Comparison of ENCODE assay signal across 2 cellular contexts in genomic region chr16:48833461-48833860, GRCh38.
TF ChIP-seq lines count a peak whose summit lies in the region.

No MANE protein-coding gene starts in this region.

TF ChIP-seq in K562, 482 proteins besides CTCF, POLR2A, EP300 and RAD21:
- TF ChIP-seq CREM (IDR thresholded peaks at IDR 0.05; ENCODE audit: low read depth) = 0 out of 2 replicates have a peak, but pooled peaks have one; percentile 6
- peak; percentile 21 for TF ChIP-seq RFX1 (IDR thresholded peaks at IDR 0.05)
- TF ChIP-seq NONO (IDR thresholded peaks at IDR 0.05; ENCODE audit: low read depth in 2 of 2, low read length in 1 of 2) = no peak

TF ChIP-seq in H1, 55 proteins besides CTCF, POLR2A, EP300 and RAD21 (continued from another document):
- TF ChIP-seq YY1 (IDR thresholded peaks at IDR 0.05; ENCODE audit: low read depth, low read length) = no peak
- no peak for TF ChIP-seq SAP30 (IDR thresholded peaks at IDR 0.05; ENCODE audit: insufficient read depth, insufficient replicate concordance, low read length)
- no peak for TF ChIP-seq ASH2L (IDR thresholded peaks at IDR 0.05; ENCODE audit: low read length)
- TF ChIP-seq MAX (IDR thresholded peaks at IDR 0.05) = no peak
- no peak for TF ChIP-seq SUZ12 (IDR thresholded peaks at IDR 0.05; ENCODE audit: low read length)
- no peak for TF ChIP-seq RFX5 (IDR thresholded peaks at IDR 0.05; ENCODE audit: borderline replicate concordance, low read depth, low read length)
- TF ChIP-seq RBBP5 (IDR thresholded peaks at IDR 0.05; ENCODE audit: borderline replicate concordance, low read depth, low read length) = no peak
- no peak for TF ChIP-seq RXRA (IDR thresholded peaks at IDR 0.05; ENCODE audit: insufficient read depth, low read depth, low read length)
- TF ChIP-seq TAF7 (optimal IDR thresholded peaks at IDR 0.05; ENCODE audit: borderline replicate concordance, low read depth, low read length) = no peak
- TF ChIP-seq POU5F1 (IDR thresholded peaks at IDR 0.05; ENCODE audit: low read depth, low read length) = no peak
- TF ChIP-seq ZNF274 (IDR thresholded peaks at IDR 0.05; ENCODE audit: borderline replicate concordance, extremely low read depth, low read length) = no peak
- TF ChIP-seq NRF1 (IDR thresholded peaks at IDR 0.05; ENCODE audit: low read depth, low read length) = no peak
- TF ChIP-seq PHF8 (conservative IDR thresholded peaks at IDR 0.05; ENCODE audit: low read depth, low read length) = no peak
- TF ChIP-seq E2F6 (IDR thresholded peaks at IDR 0.05) = no peak
- no peak for TF ChIP-seq TBP (IDR thresholded peaks at IDR 0.05; ENCODE audit: low read depth, low read length)
